Comparison of ENCODE assay signal across 14 cellular contexts in genomic region chr4:162456106-162456505, GRCh38.
"Had no signal": no experiment of that assay in that cellular context is flagged by ENCODE, and none has a peak within 500 bp of the region (broad histone marks: within the 10 kb centered on the region; RNA-seq: fewer than 3 reads in every experiment).

No MANE protein-coding gene starts in this region.

- H3K4me3 ChIP-seq: stomach, thoracic aorta, transverse colon had no signal

- H3K27me3 ChIP-seq: stomach, transverse colon had no signal

- FAIRE-seq: frontal cortex, keratinocyte, small intestine had no signal

- H3K4me1 ChIP-seq: stomach, transverse colon had no signal

- H3K27ac ChIP-seq: stomach, thoracic aorta, transverse colon had no signal

- DNase-seq: effector memory CD8-positive, alpha-beta T cell; immature natural killer cell; left colon; natural killer cell; small intestine; stimulated activated CD4-positive, alpha-beta T cell treated with anti-CD3 and anti-CD28 coated beads, Interleukin-12 subunit alpha, Interleukin-12 subunit beta, amount 100 ng/mL, for 4 hours; stimulated activated naive CD4-positive, alpha-beta T cell; stomach; substantia nigra; transverse colon had no signal

- H3K36me3 ChIP-seq: stomach, thoracic aorta, transverse colon had no signal

- H3K9me3 ChIP-seq: stomach, thoracic aorta, transverse colon had no signal

- ATAC-seq: effector memory CD8-positive, alpha-beta T cell; natural killer cell; right cardiac atrium had no signal
